In genomic region chrX:115392031-115392430, GRCh38 we compare ENCODE assay signal across 22 cellular contexts.
"Had no signal": no experiment of that assay in that cellular context is flagged by ENCODE, and none has a peak within 500 bp of the region (broad histone marks: within the 10 kb centered on the region; RNA-seq: fewer than 3 reads in every experiment).

No MANE protein-coding gene starts in this region.

- H3K36me3 ChIP-seq: Peyer's patch, SJCRH30 had no signal

- ATAC-seq: K562, Right ventricle myocardium inferior, SK-N-SH treated with all-trans-retinoic acid at 6 μM for 48 hours had no signal

- H3K4me1 ChIP-seq: Peyer's patch had no signal

- FAIRE-seq: K562 had no signal

- H3K27me3 ChIP-seq: Peyer's patch, SJCRH30 had no signal

- DNase-seq: NCI-H1048; NCI-H1105; NCI-H1417; NCI-H1436 treated with DMSO at 0.1 percent for 48 hours; NCI-H1694; NCI-H187 treated with DMSO at 0.1 percent for 48 hours; NCI-H2081; NCI-H2107; NCI-H226; NCI-H446; NCI-H510A; NCI-H524 treated with DMSO at 0.1 percent for 48 hours; NCI-H69; NCI-H774; NK-92 treated with Interleukin-12 subunit alpha and Interleukin-12 subunit beta, amount 100 ng/mL, for 24 hours; PC-3; Peyer's patch; SHP77 treated with DMSO at 0.1 percent for 48 hours; SJCRH30 had no signal

- H3K4me3 ChIP-seq: K562, Peyer's patch, SJCRH30 had no signal

- H3K27ac ChIP-seq: Peyer's patch, SJCRH30 had no signal

- H3K9me3 ChIP-seq: Peyer's patch, SJCRH30 had no signal
